ENCODE assay signal across 1 cellular context in genomic region chr5:176837707-176838115, GRCh38.
TF ChIP-seq lines count a peak whose summit lies in the region.

No MANE protein-coding gene starts in this region.

TF ChIP-seq in HepG2, 621 proteins besides CTCF, POLR2A, EP300 and RAD21 (continued from another document and continues in another):
- TF ChIP-seq PRDM4 (CRISPR knock-in tag; IDR thresholded peaks at IDR 0.05; ENCODE audit: borderline replicate concordance) (peak; percentile 99), HOXA3 (CRISPR knock-in tag; IDR thresholded peaks at IDR 0.05) (peak; percentile 99), ZNF790 (CRISPR knock-in tag; IDR thresholded peaks at IDR 0.05; ENCODE audit: borderline replicate concordance) (peak; percentile 100), PHF8 (CRISPR knock-in tag; IDR thresholded peaks at IDR 0.05) (peak; percentile 76), TAF1 (CRISPR knock-in tag; IDR thresholded peaks at IDR 0.05) (peak; percentile 92), ZNF124 (CRISPR knock-in tag; IDR thresholded peaks at IDR 0.05) (peak; percentile 100), PCBP2 (optimal IDR thresholded peaks at IDR 0.05; ENCODE audit: low read depth, low read length, poor library complexity, severe bottlenecking) (no peak), HMG20B (CRISPR knock-in tag; conservative IDR thresholded peaks at IDR 0.05) (peak; percentile 99), MBNL3 (CRISPR knock-in tag; conservative IDR thresholded peaks at IDR 0.05) (peak; percentile 97), CREB3 (CRISPR knock-in tag; IDR thresholded peaks at IDR 0.05) (peak; percentile 100), MED1 (CRISPR knock-in tag; IDR thresholded peaks at IDR 0.05) (peak; percentile 98), STAT5B (CRISPR knock-in tag; IDR thresholded peaks at IDR 0.05) (peak; percentile 100), E2F2 (CRISPR knock-in tag; IDR thresholded peaks at IDR 0.05; ENCODE audit: borderline replicate concordance) (peak; percentile 100; the same call in 1 of the 2 replicates), ZMAT5 (CRISPR knock-in tag; IDR thresholded peaks at IDR 0.05; ENCODE audit: borderline replicate concordance, low read depth) (peak; percentile 99), FOXA1 (IDR thresholded peaks at IDR 0.05) (no peak), FOXA1 (CRISPR knock-in tag; IDR thresholded peaks at IDR 0.05) (peak; percentile 73), YEATS2 (CRISPR knock-in tag; IDR thresholded peaks at IDR 0.05; ENCODE audit: borderline replicate concordance) (peak; percentile 98), SIX1 (CRISPR knock-in tag; IDR thresholded peaks at IDR 0.05; ENCODE audit: borderline replicate concordance) (peak; percentile 96), XBP1 (CRISPR knock-in tag; IDR thresholded peaks at IDR 0.05) (peak; percentile 100), ZNF562 (CRISPR knock-in tag; IDR thresholded peaks at IDR 0.05; ENCODE audit: borderline replicate concordance) (peak; percentile 95), MTF2 (CRISPR knock-in tag; IDR thresholded peaks at IDR 0.05; ENCODE audit: borderline replicate concordance) (peak; percentile 100), NFYC (CRISPR knock-in tag; IDR thresholded peaks at IDR 0.05) (peak; percentile 75), ZSCAN31 (CRISPR knock-in tag; IDR thresholded peaks at IDR 0.05; ENCODE audit: low read depth) (peak; percentile 100), IRX3 (CRISPR knock-in tag; IDR thresholded peaks at IDR 0.05; ENCODE audit: borderline replicate concordance, low read depth) (peak; percentile 100), ZKSCAN8 (CRISPR knock-in tag; IDR thresholded peaks at IDR 0.05; ENCODE audit: borderline replicate concordance) (peak; percentile 99), ZNF557 (CRISPR knock-in tag; IDR thresholded peaks at IDR 0.05) (peak; percentile 100), AFF4 (CRISPR knock-in tag; IDR thresholded peaks at IDR 0.05) (peak; percentile 97), FOXJ3 (CRISPR knock-in tag; IDR thresholded peaks at IDR 0.05; ENCODE audit: borderline replicate concordance) (peak; percentile 96), ZBTB21 (CRISPR knock-in tag; IDR thresholded peaks at IDR 0.05) (peak; percentile 93), ZMYM3 (CRISPR knock-in tag; IDR thresholded peaks at IDR 0.05) (peak; percentile 82), ZNF362 (CRISPR knock-in tag; IDR thresholded peaks at IDR 0.05; ENCODE audit: borderline replicate concordance) (peak; percentile 92), ZNF451 (CRISPR knock-in tag; IDR thresholded peaks at IDR 0.05) (peak; percentile 100), ZNF513 (CRISPR knock-in tag; conservative IDR thresholded peaks at IDR 0.05) (no peak), ZNF580 (CRISPR knock-in tag; IDR thresholded peaks at IDR 0.05; ENCODE audit: borderline replicate concordance, low read depth) (peak; percentile 100), RFX3 (CRISPR knock-in tag; IDR thresholded peaks at IDR 0.05) (peak; percentile 79), SATB2 (CRISPR knock-in tag; IDR thresholded peaks at IDR 0.05) (peak; percentile 100), RARA (CRISPR knock-in tag; IDR thresholded peaks at IDR 0.05) (peak; percentile 98), EEA1 (CRISPR knock-in tag; IDR thresholded peaks at IDR 0.05; ENCODE audit: borderline replicate concordance) (peak; percentile 100), NFATC3 (CRISPR knock-in tag; IDR thresholded peaks at IDR 0.05) (peak; percentile 100), PATZ1 (CRISPR knock-in tag; IDR thresholded peaks at IDR 0.05) (peak; percentile 96), ZNF432 (CRISPR knock-in tag; IDR thresholded peaks at IDR 0.05; ENCODE audit: borderline replicate concordance) (peak; percentile 99), ZKSCAN1 (IDR thresholded peaks at IDR 0.05; ENCODE audit: low read length) (no peak), KDM1A (CRISPR knock-in tag; IDR thresholded peaks at IDR 0.05) (peak; percentile 91; the same call in 1 of the 2 replicates), ZNF335 (CRISPR knock-in tag; IDR thresholded peaks at IDR 0.05) (peak; percentile 98), MXD3 (CRISPR knock-in tag; IDR thresholded peaks at IDR 0.05) (peak; percentile 100), ZNF768 (CRISPR knock-in tag; IDR thresholded peaks at IDR 0.05) (peak; percentile 95), LBX2 (CRISPR knock-in tag; IDR thresholded peaks at IDR 0.05; ENCODE audit: borderline replicate concordance) (peak; percentile 100), ZNF577 (CRISPR knock-in tag; IDR thresholded peaks at IDR 0.05; ENCODE audit: borderline replicate concordance, low read depth) (peak; percentile 100), HNRNPL (IDR thresholded peaks at IDR 0.05; ENCODE audit: low read depth, low read length) (peak; percentile 77; the same call in 1 of the 2 replicates), ISL2 (CRISPR knock-in tag; IDR thresholded peaks at IDR 0.05) (peak; percentile 99), HES4 (CRISPR knock-in tag; IDR thresholded peaks at IDR 0.05; ENCODE audit: borderline replicate concordance) (peak; percentile 100), KLF12 (CRISPR knock-in tag; IDR thresholded peaks at IDR 0.05; ENCODE audit: borderline replicate concordance) (peak; percentile 100), PBX3 (CRISPR knock-in tag; IDR thresholded peaks at IDR 0.05; ENCODE audit: borderline replicate concordance) (peak; percentile 100)
